Comparison of ENCODE assay signal across 8 cellular contexts in genomic region chr19:57499680-57500395, GRCh38. TPM values are rescaled to one million over a fixed set of nuclear protein-coding genes. Genes with fewer than 3 reads are reported as not detected.
DNase-seq lines count a peak whose midpoint lies in the region; ATAC-seq and TF ChIP-seq lines count a peak whose summit lies in the region.
"Not testable (repeated sequence)": the region's sequence is repeated elsewhere in the genome, so short reads cannot be mapped to it uniquely, and the experiment has no call there.

Gene ZNF773, plus strand, starts transcription at chr19:57499938. Its CDS starts 143 bp downstream, at chr19:57500081.

- not testable (repeated sequence) for TF ChIP-seq EP300 in esophagus muscularis mucosa (IDR thresholded peaks at IDR 0.05)

- H3K4me3 ChIP-seq in PC-3 (ENCODE audit: low read length) = peak within 1 kb of the TSS; percentile 74
- H3K4me3 ChIP-seq in esophagus muscularis mucosa = peak within 1 kb of the TSS; percentile 76 to 89 (median 81)
- H3K4me3 ChIP-seq in muscle layer of duodenum (ENCODE audit: low read depth in 1 of 2, low read length in 2 of 2) = peak within 1 kb of the TSS; percentile 56 to 71

- CTCF ChIA-PET in PC-3 (lab: Charles Lee) = not testable (repeated sequence)

- H3K4me1 ChIP-seq in PC-3 (ENCODE audit: insufficient read depth, low read length); muscle layer of duodenum (ENCODE audit: control insufficient read depth in 1 of 2, insufficient read depth in 2 of 2, low read length in 2 of 2): not testable (repeated sequence)
- H3K4me1 ChIP-seq in esophagus muscularis mucosa = peaks cover 7 to 15% (median 11%) of the 10 kb centered on the region in 4 donors

- peak within 1 kb of the TSS in 2 of 3 donors; percentile 70 to 91 for H3K27ac Mint-ChIP-seq in IgD-negative memory B cell

- peak within 1 kb of the TSS; percentile 63 to 93 (median 82) for H3K4me3 Mint-ChIP-seq in IgD-negative memory B cell

- H3K79me2 ChIP-seq in PC-3 (ENCODE audit: low read length) = peaks cover 28% of the 10 kb centered on the region

- H3F3A ChIP-seq in PC-3 (ENCODE audit: low read length, unreplicated experiment) = not testable (repeated sequence)

- TF ChIP-seq CTCF in PC-3 (conservative IDR thresholded peaks at IDR 0.05; ENCODE audit: low read depth, low read length) = not testable (repeated sequence)
- TF ChIP-seq CTCF in esophagus muscularis mucosa (IDR thresholded peaks at IDR 0.05) = peak in 1 of 3 experiments; percentile 12

- peaks cover 30% of the 10 kb centered on the region for H3K36me3 Mint-ChIP-seq in IgD-negative memory B cell

- DNase-seq in DMS 273 treated with DMSO at 0.1 percent for 48 hours (lab: John Stamatoyannopoulos, UW) = peak; percentile 82
- peak; percentile 98 for DNase-seq in PC-3
- DNase-seq in activated T-cell treated with anti-CD3 and anti-CD28 coated beads, Interleukin-2, amount 50 U/mL, for 1 hour = peak; percentile 94
- DNase-seq in esophagus muscularis mucosa (ENCODE audit: extremely low spot score) = peak; percentile 98
- peak; percentile 92 to 93 for DNase-seq in stimulated activated CD8-positive, alpha-beta memory T cell treated with anti-CD3 and anti-CD28 coated beads, Interleukin-7, amount 100 ng/mL, for 1 hour (ENCODE audit: low read depth in 2 of 2)

- H3K27me3 Mint-ChIP-seq in IgD-negative memory B cell = not testable (repeated sequence)

- peaks cover 25 to 32% (median 28%) of the 10 kb centered on the region in 3 donors for H3K9me3 Mint-ChIP-seq in IgD-negative memory B cell

- POLR2A ChIA-PET in PC-3 (lab: Charles Lee; ENCODE audit: unreplicated experiment) = not testable (repeated sequence)

- TF ChIP-seq POLR2A in esophagus muscularis mucosa (IDR thresholded peaks at IDR 0.05; ENCODE audit: low read depth) = peak; percentile 55

- TSS peak; percentile 86 for BruUV-seq in PC-3 (replicated peaks; lab: Mats Ljungman, UMichigan)

- intact Hi-C loops in PC-3 (cut with micrococcal nuclease) = loop anchor here (1.0 kb wide), 1 partner anchor 13 kb away; the partner anchor contains the start of gene ZNF419
- intact Hi-C loops in esophagus muscularis mucosa (cut with DNase I) = not testable (repeated sequence)

- not testable (repeated sequence) for H3K27ac ChIP-seq in PC-3 (ENCODE audit: low read length); muscle layer of duodenum (ENCODE audit: low read length)
- peak within 1 kb of the TSS; percentile 82 to 91 (median 88) for H3K27ac ChIP-seq in esophagus muscularis mucosa (replicated peaks in 1 of 4)

- not testable (repeated sequence) for H4K20me1 ChIP-seq in PC-3 (ENCODE audit: low read length)

- H3K36me3 ChIP-seq in PC-3 (ENCODE audit: low read depth, low read length) (peaks cover 40% of the 10 kb centered on the region), esophagus muscularis mucosa (peaks cover 8 to 31% (median 17%) of the 10 kb centered on the region in 4 donors), muscle layer of duodenum (ENCODE audit: control insufficient read depth in 1 of 2, insufficient read depth in 2 of 2, low read length in 2 of 2) (peaks cover 11 to 20% of the 10 kb centered on the region in 2 donors)

- H3K4me1 Mint-ChIP-seq in IgD-negative memory B cell = peaks cover 18 to 24% (median 19%) of the 10 kb centered on the region in 3 donors

- H3K4me2 ChIP-seq in PC-3 (ENCODE audit: low read length) = peak within 1 kb of the TSS; percentile 82

- H3K9me3 ChIP-seq in PC-3 (ENCODE audit: low read length) = not testable (repeated sequence)
- peaks cover 0 to 23% (median 8%) of the 10 kb centered on the region in 4 donors for H3K9me3 ChIP-seq in esophagus muscularis mucosa
- H3K9me3 ChIP-seq in muscle layer of duodenum (ENCODE audit: control insufficient read depth in 1 of 2, low read length in 2 of 2) = peaks cover 0 to 19% of the 10 kb centered on the region in 2 donors

- H3K27me3 ChIP-seq in PC-3 (ENCODE audit: low read length); esophagus muscularis mucosa; muscle layer of duodenum (ENCODE audit: low read depth, low read length): not testable (repeated sequence)

- not testable (repeated sequence) for H3K9me2 ChIP-seq in PC-3 (replicated peaks; ENCODE audit: low read length)

- peak within 1 kb of the TSS; percentile 78 for H3K9ac ChIP-seq in PC-3 (ENCODE audit: low read length)

- WGBS in esophagus muscularis mucosa = 2% methylated on average over 30 of the region's 69 CpGs

- peak within 1 kb of the TSS; percentile 63 for H2AFZ ChIP-seq in PC-3 (ENCODE audit: low read length)

- peak; percentile 97 for ATAC-seq in GM21529 (IDR thresholded peaks at IDR 0.05; ENCODE audit: unreplicated experiment)
- peak; percentile 100 for ATAC-seq in PC-3

RNA-seq across cellular contexts. Expression of gene ZNF773, which starts in this region (rescaled TPM):
- polyA plus RNA-seq in IgD-negative memory B cell = 9.0 TPM
- total RNA-seq in PC-3 (2014; rRNA removed) (9.0 and 21.1 TPM in 2 replicates), esophagus muscularis mucosa (10 to 100 TPM in 3 of 4 donors, 1 to 10 TPM in 1; 7.1 to 18.9 (median 16.6) TPM)
